Comparison of ENCODE assay signal across 20 cellular contexts in genomic region chr1:17348593-17349234, GRCh38. TPM values are rescaled to one million over a fixed set of nuclear protein-coding genes. Genes with fewer than 3 reads are reported as not detected.
DNase-seq lines count a peak whose midpoint lies in the region; ATAC-seq and TF ChIP-seq lines count a peak whose summit lies in the region.
"Had no signal": no experiment of that assay in that cellular context is flagged by ENCODE, and none has a peak within 500 bp of the region (broad histone marks: within the 10 kb centered on the region; RNA-seq: fewer than 3 reads in every experiment).

No MANE protein-coding gene starts in this region.

- H3K4me3 ChIP-seq in OCI-LY3 (ENCODE audit: low read length) (no peak overlapping the region), mesendoderm (ENCODE audit: low read length) (no peak overlapping the region)
- H3K4me3 ChIP-seq: esophagus muscularis mucosa, hepatocyte, transverse colon had no signal

- H3K79me1 ChIP-seq in mesendoderm (ENCODE audit: low read length): no peaks in the 10 kb centered on the region

- peaks cover 4% of the 10 kb centered on the region for H3K9me3 Mint-ChIP-seq in stimulated activated effector memory CD8-positive, alpha-beta T cell treated with anti-CD3 and anti-CD28 coated beads, Interleukin-12 subunit alpha, Interleukin-12 subunit beta, amount 100 ng/mL, for 72 hours

- H3K56ac ChIP-seq in mesendoderm (ENCODE audit: low read length): peak overlapping the region; percentile 42

- H2BK120ac ChIP-seq in mesendoderm (ENCODE audit: low read depth, low read length): no peak overlapping the region

- H4K8ac ChIP-seq in mesendoderm (ENCODE audit: low read depth, low read length): no peak overlapping the region

- peak; percentile 36 for DNase-seq in GM10266 (ENCODE audit: extremely low spot score)
- no peak for DNase-seq in mesendoderm
- DNase-seq in HuH-7 (ENCODE audit: low spot score): no peak
- DNase-seq in stimulated activated effector memory CD8-positive, alpha-beta T cell treated with anti-CD3 and anti-CD28 coated beads, Interleukin-12 subunit alpha, Interleukin-12 subunit beta, amount 100 ng/mL, for 72 hours (ENCODE audit: low spot score in 2 of 2): no peak
- DNase-seq: cortex of kidney; left cardiac atrium; NCI-H1436 treated with DMSO at 0.1 percent for 48 hours; NCI-H510A treated with DMSO at 0.1 percent for 48 hours; SHP77 treated with DMSO at 0.1 percent for 48 hours; stimulated activated CD4-positive, alpha-beta T cell treated with anti-CD3 and anti-CD28 coated beads, Interleukin-1b, Interleukin-23, amount 100 ng/mL, for 48 hours; stimulated activated CD8-positive, alpha-beta memory T cell treated with anti-CD3 and anti-CD28 coated beads, Interleukin-4, amount 100 ng/mL, for 48 hours; T1000; transverse colon had no signal

- ATAC-seq in GM21576 (IDR thresholded peaks at IDR 0.05; ENCODE audit: unreplicated experiment) (peak; percentile 53), HG03460 (IDR thresholded peaks at IDR 0.05; ENCODE audit: unreplicated experiment) (no peak), GM19328 (IDR thresholded peaks at IDR 0.05; ENCODE audit: unreplicated experiment) (no peak)
- ATAC-seq in stimulated activated effector memory CD8-positive, alpha-beta T cell treated with anti-CD3 and anti-CD28 coated beads, Interleukin-12 subunit alpha, Interleukin-12 subunit beta, amount 100 ng/mL, for 72 hours: no peak
- ATAC-seq: left cardiac atrium had no signal

- H3K4ac ChIP-seq in mesendoderm (ENCODE audit: low read depth, low read length): no peak overlapping the region

- no peaks in the 10 kb centered on the region for H3K4me1 Mint-ChIP-seq in stimulated activated effector memory CD8-positive, alpha-beta T cell treated with anti-CD3 and anti-CD28 coated beads, Interleukin-12 subunit alpha, Interleukin-12 subunit beta, amount 100 ng/mL, for 72 hours

- no peak overlapping the region for H3K18ac ChIP-seq in mesendoderm (ENCODE audit: low read length)

- peak overlapping the region; percentile 51 for H2AK5ac ChIP-seq in mesendoderm (ENCODE audit: low read length)

- H4K20me1 ChIP-seq in OCI-LY3 (ENCODE audit: insufficient read depth, low read length): no peaks in the 10 kb centered on the region

- H2BK5ac ChIP-seq in mesendoderm (ENCODE audit: low read length): no peak overlapping the region

- peaks cover 4% of the 10 kb centered on the region for H3K27me3 ChIP-seq in OCI-LY3 (ENCODE audit: low read depth, low read length)
- no peaks in the 10 kb centered on the region for H3K27me3 ChIP-seq in mesendoderm (ENCODE audit: insufficient read depth, low read length, poor library complexity)
- H3K27me3 ChIP-seq: hepatocyte had no signal

- no peak overlapping the region for H2AFZ ChIP-seq in OCI-LY3 (ENCODE audit: low read depth, low read length)
- H2AFZ ChIP-seq: hepatocyte had no signal

- H3K36me3 ChIP-seq in OCI-LY3 (replicated peaks; ENCODE audit: low read depth, low read length) (no peaks in the 10 kb centered on the region), mesendoderm (ENCODE audit: control insufficient read depth, insufficient read depth, low read length) (no peaks in the 10 kb centered on the region)
- H3K36me3 ChIP-seq: esophagus muscularis mucosa, transverse colon had no signal

- no peak overlapping the region for H4K5ac ChIP-seq in mesendoderm (ENCODE audit: low read length)

- no CpG with 5 or more reads among the region's 14 CpGs for WGBS in mesendoderm (ENCODE audit: extremely low coverage, insufficient coverage, low lambda C conversion rate)

- TF ChIP-seq CTCF in GM10266 (IDR thresholded peaks at IDR 0.05; ENCODE audit: control insufficient read depth, insufficient read depth, low read depth, missing control alignments) (no peak), OCI-LY3 (IDR thresholded peaks at IDR 0.05; ENCODE audit: low read depth, low read length) (no peak)

- H3K4me2 ChIP-seq in OCI-LY3 (ENCODE audit: low read length) (peak overlapping the region; percentile 30), mesendoderm (ENCODE audit: low read length) (no peak overlapping the region)
- H3K4me2 ChIP-seq: hepatocyte, KMS-11 had no signal

- no peaks in the 10 kb centered on the region for H3K9me3 ChIP-seq in OCI-LY3 (ENCODE audit: insufficient read depth, low read length)
- H3K9me3 ChIP-seq: esophagus muscularis mucosa, transverse colon had no signal

- H2BK15ac ChIP-seq in mesendoderm (replicated peaks; ENCODE audit: low read depth): no peak overlapping the region

- no peak overlapping the region for H3K4me3 Mint-ChIP-seq in stimulated activated effector memory CD8-positive, alpha-beta T cell treated with anti-CD3 and anti-CD28 coated beads, Interleukin-12 subunit alpha, Interleukin-12 subunit beta, amount 100 ng/mL, for 72 hours

- H3K27ac ChIP-seq in OCI-LY3 (ENCODE audit: low read length) (no peak overlapping the region), mesendoderm (ENCODE audit: low read depth, low read length) (no peak overlapping the region)
- H3K27ac ChIP-seq: esophagus muscularis mucosa, hepatocyte, KMS-11, transverse colon had no signal

- no peak overlapping the region for H3K23ac ChIP-seq in mesendoderm (ENCODE audit: low read length)

- H3K79me2 ChIP-seq in OCI-LY3 (ENCODE audit: low read length) (no peaks in the 10 kb centered on the region), mesendoderm (ENCODE audit: control insufficient read depth, insufficient read depth, low read length) (no peaks in the 10 kb centered on the region)
- H3K79me2 ChIP-seq: hepatocyte had no signal

- H3K4me1 ChIP-seq in OCI-LY3 (ENCODE audit: low read length) (peaks cover 8% of the 10 kb centered on the region), mesendoderm (ENCODE audit: control insufficient read depth, low read depth, low read length) (no peaks in the 10 kb centered on the region)
- H3K4me1 ChIP-seq: esophagus muscularis mucosa, transverse colon had no signal

- no peak overlapping the region for H3K27ac Mint-ChIP-seq in stimulated activated effector memory CD8-positive, alpha-beta T cell treated with anti-CD3 and anti-CD28 coated beads, Interleukin-12 subunit alpha, Interleukin-12 subunit beta, amount 100 ng/mL, for 72 hours

- H3K9ac ChIP-seq in OCI-LY3 (ENCODE audit: low read length) (no peak overlapping the region), mesendoderm (ENCODE audit: low read length) (no peak overlapping the region)
- H3K9ac ChIP-seq: KMS-11 had no signal

- H3K36me3 Mint-ChIP-seq in stimulated activated effector memory CD8-positive, alpha-beta T cell treated with anti-CD3 and anti-CD28 coated beads, Interleukin-12 subunit alpha, Interleukin-12 subunit beta, amount 100 ng/mL, for 72 hours: no peaks in the 10 kb centered on the region

RNA-seq across cellular contexts. Expression of gene PADI6, which starts 23.3 kb away (rescaled TPM):
- polyA plus RNA-seq in mesendoderm (2013, experiment 1 of 2): not detected
- 0.03 TPM for polyA plus RNA-seq in mesendoderm (2013, experiment 2 of 2)
- polyA plus RNA-seq: hepatocyte had no signal

RNA-seq across cellular contexts. Expression of gene PADI4, which starts 40.7 kb away (rescaled TPM):
- 0.13 TPM for polyA plus RNA-seq in mesendoderm (2013, experiment 1 of 2)
- 0.07 TPM for polyA plus RNA-seq in mesendoderm (2013, experiment 2 of 2)
- polyA plus RNA-seq: hepatocyte had no signal
